Comparison of ENCODE assay signal across 13 cellular contexts in the genomic region with DNA sequence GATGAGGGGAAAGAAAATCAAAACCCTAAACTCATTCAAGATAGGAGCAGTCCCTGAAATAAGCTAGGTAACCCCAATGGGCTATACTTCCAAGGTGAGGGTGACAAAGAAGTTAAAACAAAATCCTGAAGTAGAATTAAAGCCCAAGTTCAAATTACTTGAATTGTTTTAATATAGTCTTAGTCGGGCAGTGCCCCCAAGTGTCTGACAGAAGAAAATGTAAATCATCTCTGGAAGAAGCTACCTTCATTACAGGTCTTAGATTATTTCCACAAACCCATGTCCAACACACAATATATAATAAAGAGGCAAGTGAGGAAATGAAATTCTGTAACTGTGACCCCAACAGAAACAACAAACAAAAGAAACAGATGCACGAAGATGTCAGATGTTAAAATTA. TPM values are rescaled to one million over a fixed set of nuclear protein-coding genes. Genes with fewer than 3 reads are reported as not detected.
DNase-seq lines count a peak whose midpoint lies in the region; TF ChIP-seq lines count a peak whose summit lies in the region.
"Had no signal": no experiment of that assay in that cellular context is flagged by ENCODE, and none has a peak within 500 bp of the region (broad histone marks: within the 10 kb centered on the region; RNA-seq: fewer than 3 reads in every experiment).

No MANE protein-coding gene starts in this region.

- no peak overlapping the region for H2BK5ac ChIP-seq in mesenchymal stem cell (ENCODE audit: low read depth, low read length, poor library complexity, severe bottlenecking)

- H2AFZ ChIP-seq in Loucy (ENCODE audit: low read length) (no peak overlapping the region), mesenchymal stem cell (ENCODE audit: low read depth, low read length) (no peak overlapping the region)

- no peaks in the 10 kb centered on the region for H3K79me2 ChIP-seq in Loucy (ENCODE audit: insufficient read depth, low read length)

- H4K20me1 ChIP-seq in Loucy (ENCODE audit: insufficient read depth, low read length, poor library complexity, severe bottlenecking) = no peaks in the 10 kb centered on the region

- no peak overlapping the region for H3K18ac ChIP-seq in mesenchymal stem cell (ENCODE audit: low read depth in 1 of 2, low read length in 2 of 2)

- DNase-seq in EL = peak; percentile 14
- DNase-seq in brain microvascular endothelial cell = no peak
- peak; percentile 5 for DNase-seq in mesenchymal stem cell
- no peak for DNase-seq in mucosa of gallbladder (ENCODE audit: low spot score)
- no peak for DNase-seq in DMS 273 treated with DMSO at 0.1 percent for 48 hours (lab: John Stamatoyannopoulos, UW)
- DNase-seq in COLO829 (ENCODE audit: low spot score) = no peak
- DNase-seq in stimulated activated CD4-positive, alpha-beta T cell treated with anti-CD3 and anti-CD28 coated beads, Interleukin-15, amount 100 ng/mL, for 24 hours = no peak
- DNase-seq: DMS153; mesendoderm; NCI-H1436 treated with DMSO at 0.1 percent for 48 hours; stimulated activated CD4-positive, alpha-beta T cell treated with anti-CD3 and anti-CD28 coated beads, Interleukin-4, amount 100 ng/mL, for 24 hours; stomach had no signal

- H2AK5ac ChIP-seq in mesenchymal stem cell (ENCODE audit: low read length, severe bottlenecking) = no peak overlapping the region

- H4K8ac ChIP-seq in mesenchymal stem cell (ENCODE audit: low read length) = no peak overlapping the region

- H3K4me3 ChIP-seq in Loucy (ENCODE audit: low read length, poor library complexity, severe bottlenecking) = no peak overlapping the region
- no peak overlapping the region for H3K4me3 ChIP-seq in brain microvascular endothelial cell (ENCODE audit: low read depth, low read length)
- no peak overlapping the region for H3K4me3 ChIP-seq in mesenchymal stem cell (ENCODE audit: insufficient read depth in 1 of 2, low read depth in 1 of 2, low read length in 2 of 2)
- H3K4me3 ChIP-seq: stomach had no signal

- H3K27me3 ChIP-seq in Loucy (ENCODE audit: insufficient read depth, low read length, poor library complexity, severe bottlenecking) = no peaks in the 10 kb centered on the region
- H3K27me3 ChIP-seq in brain microvascular endothelial cell (replicated peaks) = no peaks in the 10 kb centered on the region
- no peaks in the 10 kb centered on the region for H3K27me3 ChIP-seq in mesenchymal stem cell (ENCODE audit: control insufficient read depth in 1 of 2, insufficient read depth in 1 of 2, low read length in 2 of 2)
- H3K27me3 ChIP-seq: stomach had no signal

- H2BK12ac ChIP-seq in mesenchymal stem cell (ENCODE audit: low read length in 2 of 2) = no peak overlapping the region

- no CpG with 5 or more reads among the region's 2 CpGs for WGBS in mesenchymal stem cell

- H2BK120ac ChIP-seq in mesenchymal stem cell (ENCODE audit: low read depth, low read length) = no peak overlapping the region

- H4K91ac ChIP-seq in mesenchymal stem cell (ENCODE audit: low read length) = no peak overlapping the region

- H3K4me1 ChIP-seq in Loucy (ENCODE audit: insufficient read depth, low read length, poor library complexity, severe bottlenecking) (no peaks in the 10 kb centered on the region), mesenchymal stem cell (ENCODE audit: control insufficient read depth, insufficient read depth, low read depth, low read length) (no peaks in the 10 kb centered on the region)
- H3K4me1 ChIP-seq: stomach had no signal

- no peak overlapping the region for H3K27ac ChIP-seq in brain microvascular endothelial cell
- no peak overlapping the region for H3K27ac ChIP-seq in mesenchymal stem cell (ENCODE audit: low read length, poor library complexity, severe bottlenecking)
- H3K27ac ChIP-seq: stomach had no signal

- no peak overlapping the region for H3K4ac ChIP-seq in mesenchymal stem cell (ENCODE audit: low read depth in 1 of 2, low read length in 2 of 2)

- TF ChIP-seq CTCF in Loucy (conservative IDR thresholded peaks at IDR 0.05; ENCODE audit: low read length) = peak; percentile 59
- peak; percentile 30 for TF ChIP-seq CTCF in brain microvascular endothelial cell (IDR thresholded peaks at IDR 0.05; ENCODE audit: low read depth, low read length, missing control alignments)

- H3K23ac ChIP-seq in mesenchymal stem cell (ENCODE audit: low read length in 2 of 2) = no peak overlapping the region

- in situ Hi-C loops in brain microvascular endothelial cell (cut with HindIII; ENCODE audit: low pct_ligation_motif_present, low sequenced_read_pairs) = no loop called here

- H3K79me1 ChIP-seq in mesenchymal stem cell (replicated peaks; ENCODE audit: low read length, poor library complexity, severe bottlenecking) = no peaks in the 10 kb centered on the region

- no peak overlapping the region for H3K9ac ChIP-seq in Loucy (ENCODE audit: low read depth, low read length, poor library complexity, severe bottlenecking)
- H3K9ac ChIP-seq in mesenchymal stem cell (ENCODE audit: low read length) = no peak overlapping the region

- no peaks in the 10 kb centered on the region for H3F3A ChIP-seq in Loucy (ENCODE audit: low read depth)

- H3K9me2 ChIP-seq in Loucy (replicated peaks; ENCODE audit: low read depth, low read length) = no peaks in the 10 kb centered on the region

- H2BK15ac ChIP-seq in mesenchymal stem cell (ENCODE audit: low read depth, poor library complexity, severe bottlenecking) = no peak overlapping the region

- H3K14ac ChIP-seq in mesenchymal stem cell (ENCODE audit: low read length in 2 of 2) = no peak overlapping the region

- no peaks in the 10 kb centered on the region for H3K36me3 ChIP-seq in Loucy (ENCODE audit: insufficient read depth, low read length)
- no peaks in the 10 kb centered on the region for H3K36me3 ChIP-seq in brain microvascular endothelial cell (replicated peaks)
- H3K36me3 ChIP-seq in mesenchymal stem cell (ENCODE audit: control insufficient read depth in 1 of 2, insufficient read depth in 2 of 2, low read depth in 1 of 2, low read length in 2 of 2) = no peaks in the 10 kb centered on the region
- H3K36me3 ChIP-seq: stomach had no signal

- no peak overlapping the region for H3K4me2 ChIP-seq in Loucy (ENCODE audit: low read depth, low read length, poor library complexity, severe bottlenecking)
- no peak overlapping the region for H3K4me2 ChIP-seq in mesenchymal stem cell (ENCODE audit: low read length, poor library complexity, severe bottlenecking)

- H3K9me3 ChIP-seq in Loucy (ENCODE audit: insufficient read depth, low read depth, low read length) (no peaks in the 10 kb centered on the region), mesenchymal stem cell (ENCODE audit: control insufficient read depth, low read length) (peaks cover 17% of the 10 kb centered on the region)

RNA-seq across cellular contexts. Expression of gene L3MBTL3, which starts 36.8 kb away (rescaled TPM):
- 11.6 TPM for polyA plus RNA-seq in mesenchymal stem cell (2013, experiment 1 of 2)
- polyA plus RNA-seq in mesenchymal stem cell (2013, experiment 2 of 2) = 11.2 TPM
- 8.5 TPM for total RNA-seq in mucosa of gallbladder

Comparison
In these comparisons a context has a peak if more than half of its experiments do, and no peak if none do; other contexts are left out.
1. DNase-seq: peak in EL (single experiment) and mesenchymal stem cell (single experiment); none in brain microvascular endothelial cell (single experiment), mucosa of gallbladder (single experiment), DMS 273 treated with DMSO at 0.1 percent for 48 hours (single experiment), COLO829 (single experiment) and stimulated activated CD4-positive, alpha-beta T cell treated with anti-CD3 and anti-CD28 coated beads, Interleukin-15, amount 100 ng/mL, for 24 hours (single experiment).